ENCODE assay signal across 11 cellular contexts in the genomic region with DNA sequence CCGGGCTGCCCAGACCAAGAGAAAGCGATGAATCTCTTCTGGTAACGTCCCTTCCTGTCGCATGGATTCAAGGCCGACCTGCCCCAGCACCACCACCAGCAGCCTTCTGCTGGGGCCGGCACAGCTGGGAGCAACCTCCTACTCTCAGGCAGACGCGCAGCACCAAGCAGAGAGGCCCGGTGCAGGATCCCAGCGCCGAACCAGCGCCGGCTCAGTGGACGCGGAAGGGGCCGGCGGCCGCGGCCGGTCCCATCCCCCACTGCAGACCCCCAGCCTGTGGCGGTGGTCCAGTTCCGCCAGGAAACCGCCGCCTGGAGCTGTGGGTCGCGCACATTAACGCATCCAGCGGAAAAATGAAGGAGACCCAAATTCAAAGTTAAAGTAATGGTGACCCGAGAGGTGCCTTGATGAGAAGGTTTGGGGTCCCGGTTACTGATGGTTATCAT. TPM values are rescaled to one million over a fixed set of nuclear protein-coding genes. Genes with fewer than 3 reads are reported as not detected.
DNase-seq lines count a peak whose midpoint lies in the region; ATAC-seq and TF ChIP-seq lines count a peak whose summit lies in the region.
"Had no signal": no experiment of that assay in that cellular context is flagged by ENCODE, and none has a peak within 500 bp of the region (broad histone marks: within the 10 kb centered on the region; RNA-seq: fewer than 3 reads in every experiment).

No MANE protein-coding gene starts in this region.

- WGBS in H9 (ENCODE audit: extremely low coverage, insufficient read length, low lambda C conversion rate), result no CpG with 5 or more reads among the region's 30 CpGs

- no peak for ATAC-seq in activated CD8-positive, alpha-beta T cell treated with anti-CD3 and anti-CD28 coated beads, Interleukin-2, amount 10 ng/mL, durations not matched to agents 7 days and 5 days
- peak; percentile 18 for ATAC-seq in left ventricle myocardium superior

- no peak overlapping the region for H2BK5ac ChIP-seq in H9 (ENCODE audit: insufficient read length, low read length)

- no peak overlapping the region for H3K4ac ChIP-seq in H9 (ENCODE audit: low read depth, low read length)

- H4K8ac ChIP-seq in H9 (replicated peaks; ENCODE audit: insufficient read length, low read depth, low read length), result no peak overlapping the region

- no peaks in the 10 kb centered on the region for H4K20me1 ChIP-seq in H9 (ENCODE audit: control insufficient read depth, insufficient read depth, insufficient read length)

- H3K4me1 Mint-ChIP-seq in H9, result peaks cover 19 to 31% of the 10 kb centered on the region in 2 experiments
- H3K4me1 Mint-ChIP-seq in activated CD8-positive, alpha-beta T cell treated with anti-CD3 and anti-CD28 coated beads, Interleukin-2, amount 10 ng/mL, durations not matched to agents 7 days and 5 days (ENCODE audit: low read depth), result peaks cover 70% of the 10 kb centered on the region

- peaks cover 2% of the 10 kb centered on the region; the same call in 1 of the 2 replicates for H3K4me1 ChIP-seq in H9 (ENCODE audit: insufficient read depth, low read length)
- H3K4me1 ChIP-seq: ascending aorta had no signal

- H2AK5ac ChIP-seq in H9 (ENCODE audit: insufficient read length, low read length), result no peak overlapping the region

- DNase-seq in H9, result no peak
- peak; percentile 37 for DNase-seq in activated CD8-positive, alpha-beta T cell treated with anti-CD3 and anti-CD28 coated beads, Interleukin-2, amount 10 ng/mL, durations not matched to agents 7 days and 5 days
- no peak for DNase-seq in left ventricle myocardium superior
- DNase-seq in RPMI8226, result no peak
- no peak for DNase-seq in T-helper 9 cell
- DNase-seq in erythroblast (lab: John Stamatoyannopoulos, UW), result no peak

- no peak overlapping the region for H2BK20ac ChIP-seq in H9 (ENCODE audit: low read depth, low read length, poor library complexity, severe bottlenecking)

- H3K27ac ChIP-seq in H9 (ENCODE audit: insufficient read length, low read depth, low read length), result no peak overlapping the region
- peak overlapping the region in 5 of 21 experiments; percentile 39 to 76 (median 72) for H3K27ac ChIP-seq in skin epidermis
- H3K27ac ChIP-seq: ascending aorta had no signal

- H3K18ac ChIP-seq in H9 (ENCODE audit: insufficient read length, low read depth, low read length), result no peak overlapping the region

- H3K36me3 Mint-ChIP-seq in H9 (ENCODE audit: insufficient read depth in 1 of 3, low read depth in 3 of 3), result no peaks in the 10 kb centered on the region; a peak in 1 of 7 replicates
- peaks cover 45% of the 10 kb centered on the region for H3K36me3 Mint-ChIP-seq in activated CD8-positive, alpha-beta T cell treated with anti-CD3 and anti-CD28 coated beads, Interleukin-2, amount 10 ng/mL, durations not matched to agents 7 days and 5 days (ENCODE audit: low read depth)

- intact Hi-C loops in left ventricle myocardium superior (cut with micrococcal nuclease), result no loop called here

- H3K14ac ChIP-seq in H9 (ENCODE audit: insufficient read depth, low read length), result no peak overlapping the region

- H3K27me3 ChIP-seq in H9 (ENCODE audit: insufficient read depth, low read length), result peaks cover 38% of the 10 kb centered on the region
- H3K27me3 ChIP-seq: ascending aorta had no signal

- peak overlapping the region; percentile 69 for H3K4me2 ChIP-seq in H9 (ENCODE audit: insufficient read depth, insufficient read length, low read length)

- H4K91ac ChIP-seq in H9 (ENCODE audit: insufficient read length, low read depth, low read length), result no peak overlapping the region

- no peak overlapping the region for H2BK15ac ChIP-seq in H9 (ENCODE audit: low read depth, low read length)

- no peak overlapping the region for H3T11ph ChIP-seq in H9 (ENCODE audit: low read length)

- CTCF ChIA-PET in activated CD8-positive, alpha-beta T cell treated with anti-CD3 and anti-CD28 coated beads, Interleukin-2, amount 10 ng/mL, durations not matched to agents 7 days and 5 days (lab: Charles Lee), result interaction anchor here (1.0 to 11.8 kb wide), 9 partner anchors 9 to 93 kb away, joined by 3 to 693 read pairs (median 6); a partner anchor contains a TSS

- H2BK12ac ChIP-seq in H9 (ENCODE audit: insufficient read length, low read depth, low read length), result no peak overlapping the region

- no peaks in the 10 kb centered on the region for H3K79me1 ChIP-seq in H9 (ENCODE audit: insufficient read depth, low read depth, low read length, poor library complexity, severe bottlenecking)

- no peak for TF ChIP-seq CTCF in H9 (conservative IDR thresholded peaks at IDR 0.05)

- H3K4me3 Mint-ChIP-seq in H9, result peak overlapping the region; percentile 46 to 73
- peak overlapping the region; percentile 81 for H3K4me3 Mint-ChIP-seq in activated CD8-positive, alpha-beta T cell treated with anti-CD3 and anti-CD28 coated beads, Interleukin-2, amount 10 ng/mL, durations not matched to agents 7 days and 5 days

- H3K4me3 ChIP-seq in skin epidermis, result peak overlapping the region; percentile 16 to 37 (median 28)

- H3K9me3 ChIP-seq in H9 (ENCODE audit: control insufficient read depth, low read depth, low read length), result no peaks in the 10 kb centered on the region
- H3K9me3 ChIP-seq: ascending aorta had no signal

- no peaks in the 10 kb centered on the region for H3K9me3 Mint-ChIP-seq in H9
- H3K9me3 Mint-ChIP-seq in activated CD8-positive, alpha-beta T cell treated with anti-CD3 and anti-CD28 coated beads, Interleukin-2, amount 10 ng/mL, durations not matched to agents 7 days and 5 days (ENCODE audit: insufficient read depth), result no peaks in the 10 kb centered on the region

- no peak overlapping the region for H2AFZ ChIP-seq in H9 (ENCODE audit: low read length)

- H3K27me3 Mint-ChIP-seq in H9 (ENCODE audit: low read depth), result peaks cover 93% of the 10 kb centered on the region
- H3K27me3 Mint-ChIP-seq in activated CD8-positive, alpha-beta T cell treated with anti-CD3 and anti-CD28 coated beads, Interleukin-2, amount 10 ng/mL, durations not matched to agents 7 days and 5 days (ENCODE audit: low read depth), result no peaks in the 10 kb centered on the region

- H3K79me2 ChIP-seq in H9 (ENCODE audit: insufficient read depth, low read length), result no peaks in the 10 kb centered on the region

- POLR2A ChIA-PET in activated CD8-positive, alpha-beta T cell treated with anti-CD3 and anti-CD28 coated beads, Interleukin-2, amount 10 ng/mL, durations not matched to agents 7 days and 5 days (lab: Charles Lee), result interaction anchor here (1.1 to 7.8 kb wide), 7 partner anchors 10 to 97 kb away, joined by 3 to 255 read pairs (median 13); a partner anchor contains a TSS

- H4K5ac ChIP-seq in H9 (ENCODE audit: insufficient read length, low read depth, low read length), result no peak overlapping the region

- no peak overlapping the region for H3K23ac ChIP-seq in H9 (ENCODE audit: insufficient read length, low read depth, low read length)

- H3K56ac ChIP-seq in H9 (ENCODE audit: insufficient read length, low read depth, low read length), result no peak overlapping the region

- H2BK120ac ChIP-seq in H9 (ENCODE audit: low read depth, low read length, poor library complexity, severe bottlenecking), result no peak overlapping the region

- no peak for TF ChIP-seq POLR2A in erythroblast (IDR thresholded peaks at IDR 0.05; ENCODE audit: low read length)

- peaks cover 8% of the 10 kb centered on the region for H3K23me2 ChIP-seq in H9 (ENCODE audit: insufficient read length, low read depth, low read length, poor library complexity, severe bottlenecking)

- no peak overlapping the region for H3K27ac Mint-ChIP-seq in H9
- peak overlapping the region; percentile 76 for H3K27ac Mint-ChIP-seq in activated CD8-positive, alpha-beta T cell treated with anti-CD3 and anti-CD28 coated beads, Interleukin-2, amount 10 ng/mL, durations not matched to agents 7 days and 5 days

- H3K9ac ChIP-seq in H9 (ENCODE audit: extremely low read depth, insufficient read length, low read length), result no peak overlapping the region

RNA-seq across cellular contexts. Expression of a gene that starts 0.5 kb away (rescaled TPM):
- total RNA-seq in H9 (2021) (not detected in 2 replicates), left ventricle myocardium superior (3.9 TPM)
- 100 to 1,000 TPM; 188 to 206 TPM for total RNA-seq in activated CD8-positive, alpha-beta T cell treated with anti-CD3 and anti-CD28 coated beads, Interleukin-2, amount 10 ng/mL, durations not matched to agents 7 days and 5 days
- total RNA-seq: ascending aorta, glomerular endothelial cell, H1, NCI-H460 had no signal

Comparison
In these comparisons a context has a peak if more than half of its experiments do, and no peak if none do; other contexts are left out.
1. RNA of a gene that starts 0.5 kb away (total RNA-seq): 188 to 206 TPM in activated CD8-positive, alpha-beta T cell treated with anti-CD3 and anti-CD28 coated beads, Interleukin-2, amount 10 ng/mL, durations not matched to agents 7 days and 5 days; 3.9 TPM in left ventricle myocardium superior (single experiment) and not detected in H9; every median in the first group is over 10 times any median in the second.